In the genomic region with DNA sequence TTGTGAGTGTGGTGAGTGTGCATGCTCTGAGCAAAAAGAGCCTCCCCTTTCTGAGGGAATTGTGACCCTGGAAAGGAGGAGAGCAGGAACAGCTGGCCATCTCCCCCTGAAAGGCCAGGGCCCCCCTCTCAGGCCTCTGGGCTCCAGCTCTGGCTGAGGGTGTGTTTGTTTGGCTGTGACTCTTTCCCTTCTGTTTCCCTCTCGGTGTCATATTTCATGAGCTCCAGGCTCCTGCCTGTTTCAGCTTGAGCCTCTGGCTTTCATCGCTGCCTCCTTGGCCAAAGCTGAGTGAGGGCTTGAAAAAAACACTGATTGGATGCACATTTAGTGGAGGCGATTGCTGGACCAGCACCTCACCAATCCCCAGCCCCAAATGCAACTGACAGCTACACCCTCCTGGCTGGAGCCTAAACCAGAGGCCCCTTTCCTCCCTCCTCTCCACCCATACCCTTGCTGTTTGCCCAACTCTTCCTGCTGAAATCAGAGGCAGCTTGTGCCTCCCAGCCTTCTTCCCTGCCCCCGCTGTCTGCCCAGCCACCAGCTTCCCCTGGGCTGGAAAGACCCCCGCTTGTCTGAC, we compare ENCODE assay signal across 1 cellular context.
TF ChIP-seq lines count a peak whose summit lies in the region.

No MANE protein-coding gene starts in this region.

TF ChIP-seq in HepG2, 621 proteins besides CTCF, POLR2A, EP300 and RAD21 (continued from another document and continues in another):
- TF ChIP-seq, protein P1, sequence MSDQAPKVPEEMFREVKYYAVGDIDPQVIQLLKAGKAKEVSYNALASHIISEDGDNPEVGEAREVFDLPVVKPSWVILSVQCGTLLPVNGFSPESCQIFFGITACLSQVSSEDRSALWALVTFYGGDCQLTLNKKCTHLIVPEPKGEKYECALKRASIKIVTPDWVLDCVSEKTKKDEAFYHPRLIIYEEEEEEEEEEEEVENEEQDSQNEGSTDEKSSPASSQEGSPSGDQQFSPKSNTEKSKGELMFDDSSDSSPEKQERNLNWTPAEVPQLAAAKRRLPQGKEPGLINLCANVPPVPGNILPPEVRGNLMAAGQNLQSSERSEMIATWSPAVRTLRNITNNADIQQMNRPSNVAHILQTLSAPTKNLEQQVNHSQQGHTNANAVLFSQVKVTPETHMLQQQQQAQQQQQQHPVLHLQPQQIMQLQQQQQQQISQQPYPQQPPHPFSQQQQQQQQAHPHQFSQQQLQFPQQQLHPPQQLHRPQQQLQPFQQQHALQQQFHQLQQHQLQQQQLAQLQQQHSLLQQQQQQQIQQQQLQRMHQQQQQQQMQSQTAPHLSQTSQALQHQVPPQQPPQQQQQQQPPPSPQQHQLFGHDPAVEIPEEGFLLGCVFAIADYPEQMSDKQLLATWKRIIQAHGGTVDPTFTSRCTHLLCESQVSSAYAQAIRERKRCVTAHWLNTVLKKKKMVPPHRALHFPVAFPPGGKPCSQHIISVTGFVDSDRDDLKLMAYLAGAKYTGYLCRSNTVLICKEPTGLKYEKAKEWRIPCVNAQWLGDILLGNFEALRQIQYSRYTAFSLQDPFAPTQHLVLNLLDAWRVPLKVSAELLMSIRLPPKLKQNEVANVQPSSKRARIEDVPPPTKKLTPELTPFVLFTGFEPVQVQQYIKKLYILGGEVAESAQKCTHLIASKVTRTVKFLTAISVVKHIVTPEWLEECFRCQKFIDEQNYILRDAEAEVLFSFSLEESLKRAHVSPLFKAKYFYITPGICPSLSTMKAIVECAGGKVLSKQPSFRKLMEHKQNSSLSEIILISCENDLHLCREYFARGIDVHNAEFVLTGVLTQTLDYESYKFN (CRISPR knock-in tag; conservative IDR thresholded peaks at IDR 0.05) = peak; percentile 64
- no peak for TF ChIP-seq ZMYM2 (CRISPR knock-in tag; IDR thresholded peaks at IDR 0.05)
- TF ChIP-seq SPEN (CRISPR knock-in tag; IDR thresholded peaks at IDR 0.05; ENCODE audit: low read depth) = no peak
- peak; percentile 46; the same call in 1 of the 2 replicates for TF ChIP-seq KDM5B (CRISPR knock-in tag; IDR thresholded peaks at IDR 0.05; ENCODE audit: borderline replicate concordance)
- TF ChIP-seq ZNF143 (CRISPR knock-in tag; IDR thresholded peaks at IDR 0.05) = no peak
- no peak for TF ChIP-seq RCOR2 (CRISPR knock-in tag; IDR thresholded peaks at IDR 0.05)
- TF ChIP-seq, protein P2, sequence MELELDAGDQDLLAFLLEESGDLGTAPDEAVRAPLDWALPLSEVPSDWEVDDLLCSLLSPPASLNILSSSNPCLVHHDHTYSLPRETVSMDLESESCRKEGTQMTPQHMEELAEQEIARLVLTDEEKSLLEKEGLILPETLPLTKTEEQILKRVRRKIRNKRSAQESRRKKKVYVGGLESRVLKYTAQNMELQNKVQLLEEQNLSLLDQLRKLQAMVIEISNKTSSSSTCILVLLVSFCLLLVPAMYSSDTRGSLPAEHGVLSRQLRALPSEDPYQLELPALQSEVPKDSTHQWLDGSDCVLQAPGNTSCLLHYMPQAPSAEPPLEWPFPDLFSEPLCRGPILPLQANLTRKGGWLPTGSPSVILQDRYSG (CRISPR knock-in tag; IDR thresholded peaks at IDR 0.05) = no peak
- TF ChIP-seq MAF1 (CRISPR knock-in tag; IDR thresholded peaks at IDR 0.05; ENCODE audit: borderline replicate concordance) = no peak
- TF ChIP-seq LCORL (IDR thresholded peaks at IDR 0.05) = no peak
- peak; percentile 55; the same call in 1 of the 2 replicates for TF ChIP-seq LCORL (CRISPR knock-in tag; IDR thresholded peaks at IDR 0.05)
- peak; percentile 58; the same call in 1 of the 2 replicates for TF ChIP-seq ZMYM3 (CRISPR knock-in tag; IDR thresholded peaks at IDR 0.05)
- TF ChIP-seq U2AF2 (IDR thresholded peaks at IDR 0.05; ENCODE audit: low read depth, low read length) = no peak
- TF ChIP-seq GATA4 (IDR thresholded peaks at IDR 0.05; ENCODE audit: borderline replicate concordance, low read depth) = no peak
- no peak for TF ChIP-seq ZNF615 (CRISPR knock-in tag; IDR thresholded peaks at IDR 0.05; ENCODE audit: borderline replicate concordance)
- TF ChIP-seq ETV6 (CRISPR knock-in tag; conservative IDR thresholded peaks at IDR 0.05) = no peak
- peak; percentile 47; the same call in 1 of the 2 replicates for TF ChIP-seq ZSCAN31 (CRISPR knock-in tag; IDR thresholded peaks at IDR 0.05; ENCODE audit: low read depth)
- TF ChIP-seq SAP130 (CRISPR knock-in tag; IDR thresholded peaks at IDR 0.05; ENCODE audit: low read depth) = peak; percentile 52
- TF ChIP-seq, protein P3, sequence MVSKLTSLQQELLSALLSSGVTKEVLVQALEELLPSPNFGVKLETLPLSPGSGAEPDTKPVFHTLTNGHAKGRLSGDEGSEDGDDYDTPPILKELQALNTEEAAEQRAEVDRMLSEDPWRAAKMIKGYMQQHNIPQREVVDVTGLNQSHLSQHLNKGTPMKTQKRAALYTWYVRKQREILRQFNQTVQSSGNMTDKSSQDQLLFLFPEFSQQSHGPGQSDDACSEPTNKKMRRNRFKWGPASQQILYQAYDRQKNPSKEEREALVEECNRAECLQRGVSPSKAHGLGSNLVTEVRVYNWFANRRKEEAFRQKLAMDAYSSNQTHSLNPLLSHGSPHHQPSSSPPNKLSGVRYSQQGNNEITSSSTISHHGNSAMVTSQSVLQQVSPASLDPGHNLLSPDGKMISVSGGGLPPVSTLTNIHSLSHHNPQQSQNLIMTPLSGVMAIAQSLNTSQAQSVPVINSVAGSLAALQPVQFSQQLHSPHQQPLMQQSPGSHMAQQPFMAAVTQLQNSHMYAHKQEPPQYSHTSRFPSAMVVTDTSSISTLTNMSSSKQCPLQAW (CRISPR knock-in tag; IDR thresholded peaks at IDR 0.05) = peak; percentile 58; the same call in 1 of the 2 replicates
- TF ChIP-seq SIX1 (CRISPR knock-in tag; IDR thresholded peaks at IDR 0.05; ENCODE audit: borderline replicate concordance) = peak; percentile 97
- TF ChIP-seq RBAK (CRISPR knock-in tag; IDR thresholded peaks at IDR 0.05) = peak; percentile 94
- TF ChIP-seq, protein P4, sequence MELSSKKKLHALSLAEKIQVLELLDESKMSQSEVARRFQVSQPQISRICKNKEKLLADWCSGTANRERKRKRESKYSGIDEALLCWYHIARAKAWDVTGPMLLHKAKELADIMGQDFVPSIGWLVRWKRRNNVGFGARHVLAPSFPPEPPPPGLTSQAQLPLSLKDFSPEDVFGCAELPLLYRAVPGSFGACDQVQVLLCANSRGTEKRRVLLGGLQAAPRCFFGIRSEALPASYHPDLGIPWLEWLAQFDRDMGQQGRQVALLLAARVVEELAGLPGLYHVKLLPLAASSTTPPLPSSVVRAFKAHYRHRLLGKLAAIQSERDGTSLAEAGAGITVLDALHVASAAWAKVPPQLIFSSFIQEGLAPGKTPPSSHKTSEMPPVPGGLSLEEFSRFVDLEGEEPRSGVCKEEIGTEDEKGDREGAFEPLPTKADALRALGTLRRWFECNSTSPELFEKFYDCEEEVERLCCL (CRISPR knock-in tag; IDR thresholded peaks at IDR 0.05; ENCODE audit: borderline replicate concordance) = no peak
- no peak for TF ChIP-seq MBD4 (IDR thresholded peaks at IDR 0.05; ENCODE audit: borderline replicate concordance, low read length)
- no peak for TF ChIP-seq ZNF703 (CRISPR knock-in tag; IDR thresholded peaks at IDR 0.05; ENCODE audit: borderline replicate concordance)
- no peak for TF ChIP-seq ZNF496 (CRISPR knock-in tag; IDR thresholded peaks at IDR 0.05; ENCODE audit: insufficient replicate concordance)
- TF ChIP-seq ZFP36 (IDR thresholded peaks at IDR 0.05; ENCODE audit: borderline replicate concordance, low read depth, low read length, partially characterized antibody) = no peak
- 0 out of 2 replicates have a peak, but pooled peaks have one; percentile 31 for TF ChIP-seq SIN3A (IDR thresholded peaks at IDR 0.05; ENCODE audit: borderline replicate concordance, low read depth, low read length)
- TF ChIP-seq MTF2 (CRISPR knock-in tag; IDR thresholded peaks at IDR 0.05; ENCODE audit: borderline replicate concordance) = no peak
- no peak for TF ChIP-seq FOSL1 (CRISPR knock-in tag; IDR thresholded peaks at IDR 0.05; ENCODE audit: borderline replicate concordance)
- TF ChIP-seq NCOA1 (CRISPR knock-in tag; IDR thresholded peaks at IDR 0.05) = no peak
- TF ChIP-seq PHF20 (CRISPR knock-in tag; IDR thresholded peaks at IDR 0.05) = 0 out of 2 replicates have a peak, but pooled peaks have one; percentile 25
- TF ChIP-seq ZNF788 (CRISPR knock-in tag; IDR thresholded peaks at IDR 0.05; ENCODE audit: borderline replicate concordance) = 0 out of 2 replicates have a peak, but pooled peaks have one; percentile 42
- TF ChIP-seq ZNF709 (CRISPR knock-in tag; IDR thresholded peaks at IDR 0.05) = no peak
- TF ChIP-seq KLF11 (CRISPR knock-in tag; IDR thresholded peaks at IDR 0.05) = no peak
- no peak for TF ChIP-seq JUND (CRISPR knock-in tag; IDR thresholded peaks at IDR 0.05)
- TF ChIP-seq NFE2L1 (CRISPR knock-in tag; IDR thresholded peaks at IDR 0.05; ENCODE audit: borderline replicate concordance) = no peak
- TF ChIP-seq ZNF841 (CRISPR knock-in tag; IDR thresholded peaks at IDR 0.05; ENCODE audit: borderline replicate concordance) = no peak
- 0 out of 2 replicates have a peak, but pooled peaks have one; percentile 46 for TF ChIP-seq TARDBP (CRISPR knock-in tag; IDR thresholded peaks at IDR 0.05)
- TF ChIP-seq ZNF468 (CRISPR knock-in tag; IDR thresholded peaks at IDR 0.05) = no peak
- TF ChIP-seq ATF7 (IDR thresholded peaks at IDR 0.05) = no peak
- TF ChIP-seq ATF7 (CRISPR knock-in tag; IDR thresholded peaks at IDR 0.05) = no peak; the same call in 1 of the 2 replicates
- TF ChIP-seq ZNF292 (CRISPR knock-in tag; IDR thresholded peaks at IDR 0.05; ENCODE audit: borderline replicate concordance, low read depth) = peak; percentile 78
- no peak for TF ChIP-seq ZC3H13 (CRISPR knock-in tag; IDR thresholded peaks at IDR 0.05)
- TF ChIP-seq MTA1 (CRISPR knock-in tag; IDR thresholded peaks at IDR 0.05; ENCODE audit: borderline replicate concordance) = 0 out of 2 replicates have a peak, but pooled peaks have one; percentile 46
- TF ChIP-seq, protein P5, sequence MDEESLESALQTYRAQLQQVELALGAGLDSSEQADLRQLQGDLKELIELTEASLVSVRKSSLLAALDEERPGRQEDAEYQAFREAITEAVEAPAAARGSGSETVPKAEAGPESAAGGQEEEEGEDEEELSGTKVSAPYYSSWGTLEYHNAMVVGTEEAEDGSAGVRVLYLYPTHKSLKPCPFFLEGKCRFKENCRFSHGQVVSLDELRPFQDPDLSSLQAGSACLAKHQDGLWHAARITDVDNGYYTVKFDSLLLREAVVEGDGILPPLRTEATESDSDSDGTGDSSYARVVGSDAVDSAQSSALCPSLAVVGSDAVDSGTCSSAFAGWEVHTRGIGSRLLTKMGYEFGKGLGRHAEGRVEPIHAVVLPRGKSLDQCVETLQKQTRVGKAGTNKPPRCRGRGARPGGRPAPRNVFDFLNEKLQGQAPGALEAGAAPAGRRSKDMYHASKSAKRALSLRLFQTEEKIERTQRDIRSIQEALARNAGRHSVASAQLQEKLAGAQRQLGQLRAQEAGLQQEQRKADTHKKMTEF (CRISPR knock-in tag; IDR thresholded peaks at IDR 0.05) = no peak
- TF ChIP-seq, protein P6, sequence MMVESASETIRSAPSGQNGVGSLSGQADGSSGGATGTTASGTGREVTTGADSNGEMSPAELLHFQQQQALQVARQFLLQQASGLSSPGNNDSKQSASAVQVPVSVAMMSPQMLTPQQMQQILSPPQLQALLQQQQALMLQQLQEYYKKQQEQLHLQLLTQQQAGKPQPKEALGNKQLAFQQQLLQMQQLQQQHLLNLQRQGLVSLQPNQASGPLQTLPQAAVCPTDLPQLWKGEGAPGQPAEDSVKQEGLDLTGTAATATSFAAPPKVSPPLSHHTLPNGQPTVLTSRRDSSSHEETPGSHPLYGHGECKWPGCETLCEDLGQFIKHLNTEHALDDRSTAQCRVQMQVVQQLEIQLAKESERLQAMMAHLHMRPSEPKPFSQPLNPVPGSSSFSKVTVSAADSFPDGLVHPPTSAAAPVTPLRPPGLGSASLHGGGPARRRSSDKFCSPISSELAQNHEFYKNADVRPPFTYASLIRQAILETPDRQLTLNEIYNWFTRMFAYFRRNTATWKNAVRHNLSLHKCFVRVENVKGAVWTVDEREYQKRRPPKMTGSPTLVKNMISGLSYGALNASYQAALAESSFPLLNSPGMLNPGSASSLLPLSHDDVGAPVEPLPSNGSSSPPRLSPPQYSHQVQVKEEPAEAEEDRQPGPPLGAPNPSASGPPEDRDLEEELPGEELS (CRISPR knock-in tag; IDR thresholded peaks at IDR 0.05) = peak; percentile 60
- TF ChIP-seq, protein P7, sequence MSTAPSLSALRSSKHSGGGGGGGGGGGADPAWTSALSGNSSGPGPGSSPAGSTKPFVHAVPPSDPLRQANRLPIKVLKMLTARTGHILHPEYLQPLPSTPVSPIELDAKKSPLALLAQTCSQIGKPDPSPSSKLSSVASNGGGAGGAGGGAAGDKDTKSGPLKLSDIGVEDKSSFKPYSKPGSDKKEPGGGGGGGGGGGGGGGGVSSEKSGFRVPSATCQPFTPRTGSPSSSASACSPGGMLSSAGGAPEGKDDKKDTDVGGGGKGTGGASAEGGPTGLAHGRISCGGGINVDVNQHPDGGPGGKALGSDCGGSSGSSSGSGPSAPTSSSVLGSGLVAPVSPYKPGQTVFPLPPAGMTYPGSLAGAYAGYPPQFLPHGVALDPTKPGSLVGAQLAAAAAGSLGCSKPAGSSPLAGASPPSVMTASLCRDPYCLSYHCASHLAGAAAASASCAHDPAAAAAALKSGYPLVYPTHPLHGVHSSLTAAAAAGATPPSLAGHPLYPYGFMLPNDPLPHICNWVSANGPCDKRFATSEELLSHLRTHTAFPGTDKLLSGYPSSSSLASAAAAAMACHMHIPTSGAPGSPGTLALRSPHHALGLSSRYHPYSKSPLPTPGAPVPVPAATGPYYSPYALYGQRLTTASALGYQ (CRISPR knock-in tag; IDR thresholded peaks at IDR 0.05) = no peak
- TF ChIP-seq FOSL2 (CRISPR knock-in tag; IDR thresholded peaks at IDR 0.05) = no peak; the same call in 1 of the 2 replicates
- TF ChIP-seq, protein P8, sequence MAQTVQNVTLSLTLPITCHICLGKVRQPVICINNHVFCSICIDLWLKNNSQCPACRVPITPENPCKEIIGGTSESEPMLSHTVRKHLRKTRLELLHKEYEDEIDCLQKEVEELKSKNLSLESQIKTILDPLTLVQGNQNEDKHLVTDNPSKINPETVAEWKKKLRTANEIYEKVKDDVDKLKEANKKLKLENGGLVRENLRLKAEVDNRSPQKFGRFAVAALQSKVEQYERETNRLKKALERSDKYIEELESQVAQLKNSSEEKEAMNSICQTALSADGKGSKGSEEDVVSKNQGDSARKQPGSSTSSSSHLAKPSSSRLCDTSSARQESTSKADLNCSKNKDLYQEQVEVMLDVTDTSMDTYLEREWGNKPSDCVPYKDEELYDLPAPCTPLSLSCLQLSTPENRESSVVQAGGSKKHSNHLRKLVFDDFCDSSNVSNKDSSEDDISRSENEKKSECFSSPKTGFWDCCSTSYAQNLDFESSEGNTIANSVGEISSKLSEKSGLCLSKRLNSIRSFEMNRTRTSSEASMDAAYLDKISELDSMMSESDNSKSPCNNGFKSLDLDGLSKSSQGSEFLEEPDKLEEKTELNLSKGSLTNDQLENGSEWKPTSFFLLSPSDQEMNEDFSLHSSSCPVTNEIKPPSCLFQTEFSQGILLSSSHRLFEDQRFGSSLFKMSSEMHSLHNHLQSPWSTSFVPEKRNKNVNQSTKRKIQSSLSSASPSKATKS (CRISPR knock-in tag; IDR thresholded peaks at IDR 0.05) = no peak
- no peak for TF ChIP-seq ZNF484 (CRISPR knock-in tag; IDR thresholded peaks at IDR 0.05; ENCODE audit: borderline replicate concordance, low read depth)
- peak; percentile 37; the same call in 1 of the 2 replicates for TF ChIP-seq GABPB1 (CRISPR knock-in tag; IDR thresholded peaks at IDR 0.05)
- TF ChIP-seq TAF15 (IDR thresholded peaks at IDR 0.05; ENCODE audit: low read depth, low read length, poor library complexity, severe bottlenecking) = no peak
- peak; percentile 81 for TF ChIP-seq GFI1 (CRISPR knock-in tag; IDR thresholded peaks at IDR 0.05; ENCODE audit: borderline replicate concordance)
- no peak for TF ChIP-seq SOX13 (IDR thresholded peaks at IDR 0.05)
- peak in 1 of 2 experiments; percentile 54; a peak in 2 of 4 replicates for TF ChIP-seq SOX13 (CRISPR knock-in tag; conservative IDR thresholded peaks at IDR 0.05 in 1 of 2, IDR thresholded peaks at IDR 0.05 in 1 of 2)
- no peak for TF ChIP-seq NFE2L2 (IDR thresholded peaks at IDR 0.05; ENCODE audit: low read length)
